Comparison of ENCODE assay signal across 1 cellular context in the genomic region with DNA sequence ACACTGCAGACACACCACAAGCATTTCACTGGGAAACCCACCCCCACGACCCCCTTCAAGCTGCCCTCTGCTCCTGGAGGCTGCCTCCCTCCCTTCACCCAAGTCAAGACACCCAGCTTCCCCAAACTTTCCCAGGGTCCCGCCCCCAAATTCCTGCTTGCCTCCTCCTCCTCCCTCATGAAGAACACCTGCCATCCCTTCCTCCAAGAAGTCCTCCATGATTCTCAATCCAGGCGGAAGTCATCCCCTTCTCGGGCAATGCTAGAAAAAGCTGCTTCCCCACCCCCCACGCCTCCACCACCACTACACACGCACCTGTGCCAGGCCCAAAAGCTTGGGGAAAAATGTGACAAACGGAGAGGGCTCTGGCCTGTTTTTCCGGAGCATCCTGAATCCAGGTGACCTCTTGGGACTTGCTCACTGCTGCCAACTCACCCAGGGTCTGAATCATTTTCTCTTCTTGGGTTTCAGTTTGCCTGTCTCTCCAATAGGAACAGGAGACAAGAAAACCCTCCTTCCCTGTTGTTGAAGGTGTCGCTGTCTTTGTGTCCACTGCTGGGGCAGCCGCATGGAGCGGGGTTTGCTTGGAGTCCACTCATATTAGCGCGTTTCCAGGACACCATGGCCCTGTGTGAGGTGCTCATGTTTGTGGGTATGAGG.
TF ChIP-seq lines count a peak whose summit lies in the region.

No MANE protein-coding gene starts in this region.

TF ChIP-seq in GM23338, 12 proteins besides CTCF, POLR2A, EP300 and RAD21 (continued from another document):
- TF ChIP-seq, protein P1, sequence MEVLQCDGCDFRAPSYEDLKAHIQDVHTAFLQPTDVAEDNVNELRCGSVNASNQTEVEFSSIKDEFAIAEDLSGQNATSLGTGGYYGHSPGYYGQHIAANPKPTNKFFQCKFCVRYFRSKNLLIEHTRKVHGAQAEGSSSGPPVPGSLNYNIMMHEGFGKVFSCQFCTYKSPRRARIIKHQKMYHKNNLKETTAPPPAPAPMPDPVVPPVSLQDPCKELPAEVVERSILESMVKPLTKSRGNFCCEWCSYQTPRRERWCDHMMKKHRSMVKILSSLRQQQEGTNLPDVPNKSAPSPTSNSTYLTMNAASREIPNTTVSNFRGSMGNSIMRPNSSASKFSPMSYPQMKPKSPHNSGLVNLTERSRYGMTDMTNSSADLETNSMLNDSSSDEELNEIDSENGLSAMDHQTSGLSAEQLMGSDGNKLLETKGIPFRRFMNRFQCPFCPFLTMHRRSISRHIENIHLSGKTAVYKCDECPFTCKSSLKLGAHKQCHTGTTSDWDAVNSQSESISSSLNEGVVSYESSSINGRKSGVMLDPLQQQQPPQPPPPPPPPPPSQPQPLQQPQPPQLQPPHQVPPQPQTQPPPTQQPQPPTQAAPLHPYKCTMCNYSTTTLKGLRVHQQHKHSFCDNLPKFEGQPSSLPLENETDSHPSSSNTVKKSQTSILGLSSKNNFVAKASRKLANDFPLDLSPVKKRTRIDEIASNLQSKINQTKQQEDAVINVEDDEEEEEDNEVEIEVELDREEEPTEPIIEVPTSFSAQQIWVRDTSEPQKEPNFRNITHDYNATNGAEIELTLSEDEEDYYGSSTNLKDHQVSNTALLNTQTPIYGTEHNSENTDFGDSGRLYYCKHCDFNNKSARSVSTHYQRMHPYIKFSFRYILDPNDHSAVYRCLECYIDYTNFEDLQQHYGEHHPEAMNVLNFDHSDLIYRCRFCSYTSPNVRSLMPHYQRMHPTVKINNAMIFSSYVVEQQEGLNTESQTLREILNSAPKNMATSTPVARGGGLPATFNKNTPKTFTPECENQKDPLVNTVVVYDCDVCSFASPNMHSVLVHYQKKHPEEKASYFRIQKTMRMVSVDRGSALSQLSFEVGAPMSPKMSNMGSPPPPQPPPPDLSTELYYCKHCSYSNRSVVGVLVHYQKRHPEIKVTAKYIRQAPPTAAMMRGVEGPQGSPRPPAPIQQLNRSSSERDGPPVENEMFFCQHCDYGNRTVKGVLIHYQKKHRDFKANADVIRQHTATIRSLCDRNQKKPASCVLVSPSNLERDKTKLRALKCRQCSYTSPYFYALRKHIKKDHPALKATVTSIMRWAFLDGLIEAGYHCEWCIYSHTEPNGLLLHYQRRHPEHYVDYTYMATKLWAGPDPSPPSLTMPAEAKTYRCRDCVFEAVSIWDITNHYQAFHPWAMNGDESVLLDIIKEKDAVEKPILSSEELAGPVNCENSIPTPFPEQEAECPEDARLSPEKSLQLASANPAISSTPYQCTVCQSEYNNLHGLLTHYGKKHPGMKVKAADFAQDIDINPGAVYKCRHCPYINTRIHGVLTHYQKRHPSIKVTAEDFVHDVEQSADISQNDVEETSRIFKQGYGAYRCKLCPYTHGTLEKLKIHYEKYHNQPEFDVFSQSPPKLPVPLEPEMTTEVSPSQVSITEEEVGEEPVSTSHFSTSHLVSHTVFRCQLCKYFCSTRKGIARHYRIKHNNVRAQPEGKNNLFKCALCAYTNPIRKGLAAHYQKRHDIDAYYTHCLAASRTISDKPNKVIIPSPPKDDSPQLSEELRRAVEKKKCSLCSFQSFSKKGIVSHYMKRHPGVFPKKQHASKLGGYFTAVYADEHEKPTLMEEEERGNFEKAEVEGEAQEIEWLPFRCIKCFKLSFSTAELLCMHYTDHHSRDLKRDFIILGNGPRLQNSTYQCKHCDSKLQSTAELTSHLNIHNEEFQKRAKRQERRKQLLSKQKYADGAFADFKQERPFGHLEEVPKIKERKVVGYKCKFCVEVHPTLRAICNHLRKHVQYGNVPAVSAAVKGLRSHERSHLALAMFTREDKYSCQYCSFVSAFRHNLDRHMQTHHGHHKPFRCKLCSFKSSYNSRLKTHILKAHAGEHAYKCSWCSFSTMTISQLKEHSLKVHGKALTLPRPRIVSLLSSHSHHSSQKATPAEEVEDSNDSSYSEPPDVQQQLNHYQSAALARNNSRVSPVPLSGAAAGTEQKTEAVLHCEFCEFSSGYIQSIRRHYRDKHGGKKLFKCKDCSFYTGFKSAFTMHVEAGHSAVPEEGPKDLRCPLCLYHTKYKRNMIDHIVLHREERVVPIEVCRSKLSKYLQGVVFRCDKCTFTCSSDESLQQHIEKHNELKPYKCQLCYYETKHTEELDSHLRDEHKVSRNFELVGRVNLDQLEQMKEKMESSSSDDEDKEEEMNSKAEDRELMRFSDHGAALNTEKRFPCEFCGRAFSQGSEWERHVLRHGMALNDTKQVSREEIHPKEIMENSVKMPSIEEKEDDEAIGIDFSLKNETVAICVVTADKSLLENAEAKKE (CRISPR knock-in tag; IDR thresholded peaks at IDR 0.05): no peak
- TF ChIP-seq ZNF114 (CRISPR knock-in tag; IDR thresholded peaks at IDR 0.05) (no peak), CREB1 (CRISPR knock-in tag; IDR thresholded peaks at IDR 0.05; ENCODE audit: low read depth) (no peak)
- TF ChIP-seq, protein P2, sequence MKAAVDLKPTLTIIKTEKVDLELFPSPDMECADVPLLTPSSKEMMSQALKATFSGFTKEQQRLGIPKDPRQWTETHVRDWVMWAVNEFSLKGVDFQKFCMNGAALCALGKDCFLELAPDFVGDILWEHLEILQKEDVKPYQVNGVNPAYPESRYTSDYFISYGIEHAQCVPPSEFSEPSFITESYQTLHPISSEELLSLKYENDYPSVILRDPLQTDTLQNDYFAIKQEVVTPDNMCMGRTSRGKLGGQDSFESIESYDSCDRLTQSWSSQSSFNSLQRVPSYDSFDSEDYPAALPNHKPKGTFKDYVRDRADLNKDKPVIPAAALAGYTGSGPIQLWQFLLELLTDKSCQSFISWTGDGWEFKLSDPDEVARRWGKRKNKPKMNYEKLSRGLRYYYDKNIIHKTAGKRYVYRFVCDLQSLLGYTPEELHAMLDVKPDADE (IDR thresholded peaks at IDR 0.05): no peak
